ENCODE assay signal across 14 cellular contexts in the genomic region with DNA sequence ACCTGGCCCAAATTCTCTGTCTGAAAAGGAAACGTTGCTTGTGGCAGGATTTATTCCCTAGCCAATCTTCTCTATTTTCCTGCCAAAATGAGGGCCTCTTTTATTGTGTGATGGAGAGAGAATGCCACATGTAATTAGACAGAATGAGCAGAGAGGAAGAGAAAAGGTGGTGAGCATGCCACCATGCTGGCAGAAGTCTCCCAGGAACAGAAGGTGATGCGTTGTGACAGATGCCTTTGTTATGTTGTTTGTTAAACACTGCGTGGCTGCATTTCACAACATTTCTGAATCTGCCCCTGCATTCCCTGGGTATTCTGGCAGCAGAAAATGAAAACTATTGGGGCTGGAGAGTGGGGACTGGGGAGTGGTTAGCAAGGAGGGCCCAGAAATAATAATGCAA.
A peak's percentile ranks its signal among the peaks of the same experiment; 100 is the strongest.
DNase-seq lines count a peak whose midpoint lies in the region; ATAC-seq and TF ChIP-seq lines count a peak whose summit lies in the region.
"Had no signal": no experiment of that assay in that cellular context is flagged by ENCODE, and none has a peak within 500 bp of the region (broad histone marks: within the 10 kb centered on the region; RNA-seq: fewer than 3 reads in every experiment).

No MANE protein-coding gene starts in this region.

- no peak for ATAC-seq in T-helper 17 cell
- ATAC-seq in left cardiac atrium: no peak
- ATAC-seq: HepG2 had no signal

- intact Hi-C loops in MCF 10A (cut with micrococcal nuclease): no loop called here
- intact Hi-C loops in breast epithelium (cut with DNase I; ENCODE audit: low total_unique reads): no loop called here
- intact Hi-C loops in left cardiac atrium (cut with DNase I): no loop called here

- H3K27me3 ChIP-seq in breast epithelium: no peaks in the 10 kb centered on the region
- H3K27me3 ChIP-seq: BE2C had no signal

- H3K36me3 ChIP-seq in breast epithelium: no peaks in the 10 kb centered on the region
- H3K36me3 ChIP-seq: BE2C had no signal

- H3K4me1 Mint-ChIP-seq in MCF 10A (ENCODE audit: insufficient read depth, unreplicated experiment): no peaks in the 10 kb centered on the region
- H3K4me1 Mint-ChIP-seq in T-helper 17 cell: no peaks in the 10 kb centered on the region
- H3K4me1 Mint-ChIP-seq: CD4-positive, alpha-beta memory T cell had no signal

- no peak overlapping the region for H3K4me3 ChIP-seq in breast epithelium

- no peak overlapping the region for H3K27ac ChIP-seq in breast epithelium
- H3K27ac ChIP-seq: C4-2B had no signal

- no peak overlapping the region for H3K4me3 Mint-ChIP-seq in MCF 10A (ENCODE audit: unreplicated experiment)
- no peak overlapping the region for H3K4me3 Mint-ChIP-seq in T-helper 17 cell
- H3K4me3 Mint-ChIP-seq: CD4-positive, alpha-beta memory T cell; HFFc6 had no signal

- no TSS peak for BruUV-seq in MCF 10A (replicated peaks; lab: Mats Ljungman, UMichigan)

- no peaks in the 10 kb centered on the region for H3K4me1 ChIP-seq in breast epithelium
- H3K4me1 ChIP-seq: BE2C had no signal

- CTCF ChIA-PET in MCF 10A (lab: Yijun Ruan, JAX): no interaction called here

- H3K9me3 Mint-ChIP-seq in MCF 10A (ENCODE audit: unreplicated experiment): no peaks in the 10 kb centered on the region

- H3K36me3 Mint-ChIP-seq in MCF 10A (ENCODE audit: insufficient read depth, unreplicated experiment) (no peaks in the 10 kb centered on the region), T-helper 17 cell (ENCODE audit: low read depth) (no peaks in the 10 kb centered on the region)
- H3K36me3 Mint-ChIP-seq: CD4-positive, alpha-beta memory T cell had no signal

- POLR2A ChIA-PET in MCF 10A (lab: Yijun Ruan, JAX): no interaction called here

- TF ChIP-seq CTCF in MCF 10A (IDR thresholded peaks at IDR 0.05; ENCODE audit: unreplicated experiment): no peak
- TF ChIP-seq CTCF in breast epithelium (IDR thresholded peaks at IDR 0.05): no peak

- TF ChIP-seq POLR2A in breast epithelium (IDR thresholded peaks at IDR 0.05): no peak

- DNase-seq in MCF 10A (ENCODE audit: unreplicated experiment): peak; percentile 13
- DNase-seq in breast epithelium (ENCODE audit: low spot score in 2 of 2): no peak
- peak; percentile 92 for DNase-seq in NCI-H2171 treated with DMSO at 0.1 percent for 48 hours (lab: John Stamatoyannopoulos, UW)
- peak; percentile 72 for DNase-seq in cerebellum (ENCODE audit: low spot score)
- DNase-seq in superior temporal gyrus (ENCODE audit: extremely low spot score): peak; percentile 15
- DNase-seq in T-helper 17 cell: no peak
- DNase-seq in left cardiac atrium: no peak
- no peak for DNase-seq in HUDEP-2 (lab: John Stamatoyannopoulos, UW; ENCODE audit: unreplicated experiment in 76 of 76)
- DNase-seq: BE2C; CD4-positive, alpha-beta memory T cell; HCEC 1CT; HFFc6 had no signal

- no peak overlapping the region for H3K27ac Mint-ChIP-seq in MCF 10A (ENCODE audit: low read depth, unreplicated experiment)
- H3K27ac Mint-ChIP-seq in T-helper 17 cell: no peak overlapping the region
- H3K27ac Mint-ChIP-seq: HFFc6 had no signal

- H3K9me3 ChIP-seq in breast epithelium (no peaks in the 10 kb centered on the region), T-helper 17 cell (ENCODE audit: control insufficient read depth, low read length, poor library complexity, severe bottlenecking) (no peaks in the 10 kb centered on the region)
- H3K9me3 ChIP-seq: BE2C had no signal

- H3K27me3 Mint-ChIP-seq in MCF 10A (ENCODE audit: insufficient read depth, unreplicated experiment) (no peaks in the 10 kb centered on the region), T-helper 17 cell (peaks cover 15% of the 10 kb centered on the region)
- H3K27me3 Mint-ChIP-seq: CD4-positive, alpha-beta memory T cell had no signal

Comparison
In these comparisons a context has a peak if more than half of its experiments do, and no peak if none do; other contexts are left out.
1. DNase-seq: peak in MCF 10A (single experiment), NCI-H2171 treated with DMSO at 0.1 percent for 48 hours (single experiment), cerebellum (single experiment) and superior temporal gyrus (single experiment); none in breast epithelium (0 of 2), T-helper 17 cell (0 of 3), left cardiac atrium (single experiment) and HUDEP-2 (0 of 76).